Comparison of ENCODE assay signal across 13 cellular contexts in the genomic region with DNA sequence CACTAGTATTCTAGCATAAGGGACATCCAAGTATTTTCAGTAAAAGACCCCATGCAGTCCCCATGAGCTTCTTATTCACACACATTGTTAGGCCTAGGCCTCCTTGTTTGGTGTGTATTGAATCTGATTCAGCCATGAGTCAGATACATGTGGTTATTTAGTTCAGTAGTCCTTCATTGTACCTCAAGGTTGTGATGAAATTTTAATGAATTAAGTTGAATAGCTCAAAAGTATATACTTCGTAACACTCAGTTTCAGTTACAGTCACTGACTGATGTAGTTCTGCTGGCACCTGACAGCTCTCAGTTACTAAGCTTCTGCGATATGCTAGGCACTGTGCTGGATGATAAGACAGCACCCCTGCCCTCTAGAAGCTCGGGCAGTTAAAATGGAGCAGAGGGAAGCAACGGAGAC.
DNase-seq lines count a peak whose midpoint lies in the region; ATAC-seq and TF ChIP-seq lines count a peak whose summit lies in the region.
"Had no signal": no experiment of that assay in that cellular context is flagged by ENCODE, and none has a peak within 500 bp of the region (broad histone marks: within the 10 kb centered on the region; RNA-seq: fewer than 3 reads in every experiment).

No MANE protein-coding gene starts in this region.

- POLR2A ChIA-PET in activated CD4-positive, alpha-beta T cell treated with anti-CD3 and anti-CD28 coated beads for 36 hours (lab: Charles Lee) = interaction anchor here (0.6 to 2.2 kb wide), 8 partner anchors 11 to 303 kb away, joined by 3 to 12 read pairs (median 4); a partner anchor contains a TSS

- H3K79me2 ChIP-seq in osteoblast (ENCODE audit: insufficient read depth, low read length) = peaks cover 4% of the 10 kb centered on the region

- intact Hi-C loops in activated CD4-positive, alpha-beta T cell treated with anti-CD3 and anti-CD28 coated beads for 36 hours (cut with DNase I, micrococcal nuclease) = loop anchor here (1.0 to 5.0 kb wide), 6 partner anchors 11 to 217 kb away; a partner anchor contains a TSS

- peak overlapping the region; percentile 71 for H3K27ac ChIP-seq in osteoblast (ENCODE audit: low read depth, low read length)
- H3K27ac ChIP-seq: KMS-11 had no signal

- no peak for TF ChIP-seq CTCF in cardiac fibroblast (IDR thresholded peaks at IDR 0.05; ENCODE audit: low read depth, low read length)
- TF ChIP-seq CTCF in osteoblast (IDR thresholded peaks at IDR 0.05; ENCODE audit: extremely low read depth, low read depth, low read length) = no peak

- H3K36me3 ChIP-seq in osteoblast (ENCODE audit: insufficient read depth, low read length) = peaks cover 49% of the 10 kb centered on the region

- peaks cover 13% of the 10 kb centered on the region for H3K4me1 ChIP-seq in osteoblast (ENCODE audit: insufficient read depth, low read length)
- H3K4me1 ChIP-seq: tibial nerve had no signal

- H3K9me3 ChIP-seq in osteoblast (ENCODE audit: low read depth, low read length) = no peaks in the 10 kb centered on the region
- H3K9me3 ChIP-seq: tibial nerve had no signal

- peak overlapping the region; percentile 1 for H3K4me3 Mint-ChIP-seq in activated CD4-positive, alpha-beta T cell treated with anti-CD3 and anti-CD28 coated beads for 36 hours

- H3K27ac Mint-ChIP-seq in activated CD4-positive, alpha-beta T cell treated with anti-CD3 and anti-CD28 coated beads for 36 hours = peak overlapping the region; percentile 92

- H3K4me2 ChIP-seq in osteoblast (ENCODE audit: insufficient read depth, low read length) = peak overlapping the region; percentile 59
- H3K4me2 ChIP-seq: KMS-11 had no signal

- H3K4me1 Mint-ChIP-seq in activated CD4-positive, alpha-beta T cell treated with anti-CD3 and anti-CD28 coated beads for 36 hours = peaks cover 69% of the 10 kb centered on the region

- peaks cover 79% of the 10 kb centered on the region for H3K36me3 Mint-ChIP-seq in activated CD4-positive, alpha-beta T cell treated with anti-CD3 and anti-CD28 coated beads for 36 hours (ENCODE audit: low read depth)

- no peaks in the 10 kb centered on the region for H3K27me3 ChIP-seq in osteoblast (ENCODE audit: insufficient read depth, low read length)
- H3K27me3 ChIP-seq: tibial nerve had no signal

- H3K27me3 Mint-ChIP-seq in activated CD4-positive, alpha-beta T cell treated with anti-CD3 and anti-CD28 coated beads for 36 hours = no peaks in the 10 kb centered on the region

- CTCF ChIA-PET in activated CD4-positive, alpha-beta T cell treated with anti-CD3 and anti-CD28 coated beads for 36 hours (lab: Charles Lee) = interaction anchor here (0.7 to 1.7 kb wide), 13 partner anchors 9 to 219 kb away, joined by 3 to 8 read pairs (median 4); a partner anchor contains a TSS

- H3K4me3 ChIP-seq in cardiac fibroblast (replicated peaks in 1 of 2; ENCODE audit: low read depth in 2 of 2, low read length in 2 of 2) = no peak overlapping the region
- no peak overlapping the region for H3K4me3 ChIP-seq in osteoblast (ENCODE audit: insufficient read depth, low read length)
- H3K4me3 ChIP-seq: tibial nerve had no signal

- DNase-seq in activated CD4-positive, alpha-beta T cell treated with anti-CD3 and anti-CD28 coated beads for 36 hours = peak; percentile 62
- no peak for DNase-seq in activated CD4-positive, alpha-beta T cell treated with anti-CD3 and anti-CD28 coated beads for 1 hour
- DNase-seq in SK-MEL-5 (ENCODE audit: low read depth, low spot score) (peak; percentile 52), cardiac fibroblast (ENCODE audit: low read depth in 2 of 2) (peak; percentile 59 to 92), osteoblast (ENCODE audit: insufficient read length, low spot score, missing footprints) (peak; percentile 91), NCI-H1105 (lab: John Stamatoyannopoulos, UW) (no peak), T-helper 9 cell (no peak)
- DNase-seq: activated gamma-delta T cell had no signal

- H2AFZ ChIP-seq in osteoblast (ENCODE audit: low read length) = no peak overlapping the region

- H4K20me1 ChIP-seq in osteoblast (ENCODE audit: insufficient read depth, low read length) = peaks cover 3% of the 10 kb centered on the region

- no peaks in the 10 kb centered on the region for H3K9me3 Mint-ChIP-seq in activated CD4-positive, alpha-beta T cell treated with anti-CD3 and anti-CD28 coated beads for 36 hours (ENCODE audit: low read depth)

- ATAC-seq in activated CD4-positive, alpha-beta T cell treated with anti-CD3 and anti-CD28 coated beads for 36 hours = peak; percentile 96
- no peak for ATAC-seq in GM21526 (IDR thresholded peaks at IDR 0.05; ENCODE audit: low FRiP score, unreplicated experiment)
- ATAC-seq: HCT116, Panc1 had no signal

- in situ Hi-C loops in SK-MEL-5 (cut with HindIII; ENCODE audit: low pct_unique_long_range_greater_than_20kb, low sequenced_read_pairs) = no loop called here

Comparison
In these comparisons a context has a peak if more than half of its experiments do, and no peak if none do; other contexts are left out.
1. DNase-seq: peak in activated CD4-positive, alpha-beta T cell treated with anti-CD3 and anti-CD28 coated beads for 36 hours (single experiment), SK-MEL-5 (single experiment), cardiac fibroblast (2 of 2) and osteoblast (single experiment); none in activated CD4-positive, alpha-beta T cell treated with anti-CD3 and anti-CD28 coated beads for 1 hour (single experiment), NCI-H1105 (single experiment) and T-helper 9 cell (single experiment).